ENCODE assay signal across 11 cellular contexts in the genomic region with DNA sequence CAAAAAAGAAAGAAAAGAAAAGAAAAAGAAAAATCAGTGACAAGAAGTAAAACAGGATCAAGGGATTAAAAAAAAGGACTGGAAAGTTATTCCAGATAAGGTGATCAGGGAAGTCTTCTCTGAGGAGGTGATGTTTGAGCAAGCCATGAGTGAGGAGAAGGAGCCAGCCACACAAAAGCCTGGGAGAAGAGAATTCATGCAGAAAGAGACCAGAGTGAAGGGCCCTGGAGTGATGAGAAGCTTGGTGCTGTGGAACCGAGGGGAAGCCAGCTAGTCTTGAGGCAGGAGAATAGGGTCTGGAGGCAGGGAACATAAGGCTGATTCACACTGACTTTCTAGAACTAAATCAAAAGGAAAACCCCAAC. TPM values are rescaled to one million over a fixed set of nuclear protein-coding genes. Genes with fewer than 3 reads are reported as not detected.
DNase-seq lines count a peak whose midpoint lies in the region; ATAC-seq, FAIRE-seq and TF ChIP-seq lines count a peak whose summit lies in the region.
"Had no signal": no experiment of that assay in that cellular context is flagged by ENCODE, and none has a peak within 500 bp of the region (broad histone marks: within the 10 kb centered on the region; RNA-seq: fewer than 3 reads in every experiment).

No MANE protein-coding gene starts in this region.

- H3K27me3 Mint-ChIP-seq in memory B cell = peaks cover 2% of the 10 kb centered on the region

- TF ChIP-seq CTCF in heart left ventricle (IDR thresholded peaks at IDR 0.05) (no peak), GM12878 (IDR thresholded peaks at IDR 0.05 in 2 of 3, conservative IDR thresholded peaks at IDR 0.05 in 1 of 3; ENCODE audit: control insufficient read depth in 2 of 3, extremely low read depth in 1 of 3, insufficient read depth in 1 of 3, low read depth in 3 of 3, low read length in 3 of 3) (no peak), upper lobe of left lung (IDR thresholded peaks at IDR 0.05) (no peak)

- no peaks in the 10 kb centered on the region for H4K20me1 ChIP-seq in GM12878 (ENCODE audit: control insufficient read depth, insufficient read depth)

- no peaks in the 10 kb centered on the region for H3K36me3 ChIP-seq in heart left ventricle
- H3K36me3 ChIP-seq in GM12878 (ENCODE audit: control insufficient read depth in 2 of 2, insufficient read depth in 2 of 2, low read length in 1 of 2) = no peaks in the 10 kb centered on the region
- no peaks in the 10 kb centered on the region for H3K36me3 ChIP-seq in upper lobe of left lung

- no peak overlapping the region for H3K27ac Mint-ChIP-seq in memory B cell

- ATAC-seq in heart left ventricle = no peak
- ATAC-seq in GM12878 = no peak
- ATAC-seq in memory B cell (ENCODE audit: low read depth) = no peak
- no peak for ATAC-seq in upper lobe of left lung (ENCODE audit: low FRiP score in 2 of 2)
- ATAC-seq in HG03139 (IDR thresholded peaks at IDR 0.05; ENCODE audit: unreplicated experiment) = no peak
- ATAC-seq in GM19452 (IDR thresholded peaks at IDR 0.05; ENCODE audit: unreplicated experiment) = no peak

- TF ChIP-seq POLR2A in heart left ventricle (IDR thresholded peaks at IDR 0.05) (no peak), GM12878 (IDR thresholded peaks at IDR 0.05; ENCODE audit: low read depth, low read length) (no peak), upper lobe of left lung (IDR thresholded peaks at IDR 0.05) (no peak)

- DNase-seq in heart left ventricle (no peak), cardiac septum (ENCODE audit: low spot score) (no peak), GM12878 (ENCODE audit: low read depth, low spot score) (no peak), memory B cell (ENCODE audit: low spot score in 2 of 2) (no peak), upper lobe of left lung (no peak), KG1 (lab: John Stamatoyannopoulos, UW) (no peak)

- no peaks in the 10 kb centered on the region for H3K9me3 Mint-ChIP-seq in memory B cell

- POLR2A ChIA-PET in GM12878 (lab: Charles Lee) = interaction anchor here (0.6 kb wide), 1 partner anchor 188 kb away, joined by 3 read pairs; no protein-coding TSS in a partner anchor

- peaks cover 1% of the 10 kb centered on the region for H3K36me3 Mint-ChIP-seq in memory B cell

- BruUV-seq in GM12878 (replicated peaks; lab: Mats Ljungman, UMichigan) = no TSS peak

- FAIRE-seq in GM12878 (lab: Jason Lieb, UNC) = no peak

- H3K4me3 ChIP-seq in heart left ventricle (peak overlapping the region in 7 of 12 donors; percentile 27 to 50 (median 42)), GM12878 (peak overlapping the region; percentile 45; the same call in 1 of the 2 replicates), upper lobe of left lung (peak overlapping the region in 3 of 4 donors; percentile 26 to 45 (median 40))

- peak overlapping the region; percentile 46 for H2AFZ ChIP-seq in GM12878 (ENCODE audit: control insufficient read depth, low read depth, low read length)

- peak overlapping the region; percentile 69; the same call in 1 of the 2 replicates for H3K4me2 ChIP-seq in GM12878 (ENCODE audit: control insufficient read depth, insufficient read depth)

- H3K4me1 Mint-ChIP-seq in memory B cell = peaks cover 4% of the 10 kb centered on the region

- H3K27me3 ChIP-seq in heart left ventricle (no peaks in the 10 kb centered on the region), GM12878 (replicated peaks in 1 of 2; ENCODE audit: control insufficient read depth in 2 of 2, insufficient read depth in 2 of 2, low read length in 1 of 2) (no peaks in the 10 kb centered on the region), upper lobe of left lung (no peaks in the 10 kb centered on the region)

- H3K27ac ChIP-seq in heart left ventricle = peak overlapping the region in 4 of 12 donors; percentile 3 to 54 (median 31)
- H3K27ac ChIP-seq in GM12878 (ENCODE audit: control insufficient read depth, insufficient read depth) = no peak overlapping the region
- H3K27ac ChIP-seq in upper lobe of left lung = peak overlapping the region in 3 of 4 donors; percentile 22 to 63 (median 41)

- in situ Hi-C loops in GM12878 (cut with MboI) = loop anchor here (10.0 kb wide), 1 partner anchor 235 kb away; no protein-coding TSS in a partner anchor

- TF ChIP-seq EP300 in GM12878 (IDR thresholded peaks at IDR 0.05; ENCODE audit: borderline replicate concordance in 1 of 2, control insufficient read depth in 1 of 2, low read depth in 2 of 2, low read length in 2 of 2) (no peak), upper lobe of left lung (IDR thresholded peaks at IDR 0.05) (no peak)

- no peak overlapping the region for H3K9ac ChIP-seq in GM12878 (ENCODE audit: control insufficient read depth, insufficient read depth, low read length)

- 42 to 68% (median 49%) methylated on average over 1 of the region's 1 CpG for WGBS in heart left ventricle, 4 donors
- 94% methylated on average over 1 of the region's 1 CpG for WGBS in GM12878 (ENCODE audit: insufficient coverage, insufficient replicate concordance, low lambda C conversion rate, missing lambda C conversion rate)
- WGBS in upper lobe of left lung, 2 donors = 21 to 41% methylated on average over 1 of the region's 1 CpG

- H3K4me3 Mint-ChIP-seq in memory B cell = peak overlapping the region; percentile 28

- intact Hi-C loops in heart left ventricle (cut with DNase I) (loop anchor here in 4 of 10 donors (10.0 kb wide), 2 partner anchors 115 to 585 kb away; a partner anchor contains a TSS), cardiac septum (cut with DNase I) (no loop called here), GM12878 (cut with micrococcal nuclease; ENCODE audit: unreplicated experiment) (no loop called here)

- H3K4me1 ChIP-seq in heart left ventricle (peaks cover 0 to 23% (median 10%) of the 10 kb centered on the region in 12 donors), GM12878 (ENCODE audit: control insufficient read depth, insufficient read depth, low read length) (peaks cover 3% of the 10 kb centered on the region; the same call in 1 of the 2 replicates), upper lobe of left lung (peaks cover 8 to 15% (median 13%) of the 10 kb centered on the region in 4 donors)

- CTCF ChIA-PET in GM12878 (lab: Yijun Ruan, JAX) = interaction anchor here (1.1 to 2.4 kb wide), 3 partner anchors 10 to 227 kb away, joined by 3 to 12 read pairs (median 7); no protein-coding TSS in a partner anchor

- RAD21 ChIA-PET in GM12878 (lab: Charles Lee; ENCODE audit: unreplicated experiment) = no interaction called here

- SMC1A ChIA-PET in GM12878 (lab: Charles Lee; ENCODE audit: uncharacterized antibody, unreplicated experiment) = interaction anchor here (1.3 kb wide), 1 partner anchor 12 kb away, joined by 3 read pairs; no protein-coding TSS in a partner anchor

- H3K9me3 ChIP-seq in heart left ventricle = peaks cover 0 to 8% (median 0%) of the 10 kb centered on the region in 12 donors
- no peaks in the 10 kb centered on the region; the same call in 1 of the 3 replicates for H3K9me3 ChIP-seq in GM12878 (replicated peaks; ENCODE audit: control insufficient read depth, insufficient read depth, low read length)
- no peaks in the 10 kb centered on the region for H3K9me3 ChIP-seq in upper lobe of left lung

- no peak for TF ChIP-seq RAD21 in GM12878 (IDR thresholded peaks at IDR 0.05; ENCODE audit: insufficient read depth, low read depth, low read length)

- H3K79me2 ChIP-seq in GM12878 (ENCODE audit: control insufficient read depth, insufficient read depth, low read length) = peaks cover 10% of the 10 kb centered on the region

TF ChIP-seq in GM12878, 131 proteins besides CTCF, POLR2A, EP300 and RAD21 (continues in another document):
- TF ChIP-seq TARDBP (IDR thresholded peaks at IDR 0.05; ENCODE audit: borderline replicate concordance) (no peak), RBBP5 (conservative IDR thresholded peaks at IDR 0.05) (no peak), SRF (IDR thresholded peaks at IDR 0.05; ENCODE audit: low read depth in 2 of 2, low read length in 2 of 2) (no peak), PML (IDR thresholded peaks at IDR 0.05; ENCODE audit: low read length) (no peak)

RNA-seq across cellular contexts. Expression of a gene that starts 4.0 kb away (rescaled TPM):
- 10 to 100 TPM; 10.6 to 16.0 (median 13.1) TPM for total RNA-seq in heart left ventricle
- 10 to 100 TPM; 10.6 to 19.7 TPM for polyA plus RNA-seq in heart left ventricle
- total RNA-seq in cardiac septum = 12.7 TPM
- total RNA-seq in GM12878 (2013; cell fraction: nucleolus; rRNA removed) = 67.3 and 73.2 TPM in 2 replicates
- total RNA-seq in GM12878 (2014; rRNA removed) = 39.3 and 42.9 TPM in 2 replicates
- 51.7 and 55.0 TPM in 2 replicates for total RNA-seq in GM12878 (2014; rRNA removed; fragmentation: Illumina TruSeq; extraction: Trizol)
- 45.6 and 53.2 TPM in 2 replicates for total RNA-seq in GM12878 (2021)
- polyA plus RNA-seq in GM12878 (2011; ENCODE audit: low read depth) = 26.7 TPM
- 47.3 and 54.1 TPM in 2 replicates for polyA plus RNA-seq in GM12878 (2011; rRNA removed)
- polyA plus RNA-seq in GM12878 (2011; cell fraction: cytosol; rRNA removed) = 40.4 and 42.3 TPM in 2 replicates
- 37.6 and 43.1 TPM in 2 replicates for polyA plus RNA-seq in GM12878 (2011; cell fraction: nucleus; rRNA removed)
- polyA plus RNA-seq in GM12878 (2012) = 23.0 and 23.9 TPM in 2 replicates
- polyA plus RNA-seq in GM12878 (2014; fragmentation: Illumina TruSeq; extraction: Trizol) = 52.0 and 64.1 TPM in 2 replicates
- polyA plus RNA-seq in GM12878 (2014; fragmentation: Nextera tagmentation; extraction: Ambion mirVana) = 10 to 100 TPM; 26.3 to 48.8 TPM
- polyA plus RNA-seq in GM12878 (2014; rRNA removed) = 41.6 and 42.6 TPM in 2 replicates
- 10 to 100 TPM; 46.6 to 51.7 TPM for polyA plus RNA-seq in GM12878 (2016; fragmentation: Nextera tagmentation; extraction: Ambion mirVana)
- polyA minus RNA-seq in GM12878 (2011; rRNA and poly(A)+ RNA removed) = 56.5 and 59.0 TPM in 2 replicates
- polyA minus RNA-seq in GM12878 (2011; cell fraction: cytosol; rRNA and poly(A)+ RNA removed) = 11.1 and 20.9 TPM in 2 replicates
- 17.5 and 31.8 TPM in 2 replicates for polyA minus RNA-seq in GM12878 (2011; cell fraction: nucleus; rRNA and poly(A)+ RNA removed)
- total RNA-seq in upper lobe of left lung = 10 to 100 TPM in 5 of 6 donors, 1 to 10 TPM in 1; 6.7 to 37.7 (median 17.8) TPM

RNA-seq across cellular contexts. Expression of a gene that starts 25.2 kb away (rescaled TPM):
- under 1 TPM in 1 of 9 donors, not detected in 8; 0.14 TPM for total RNA-seq in heart left ventricle
- polyA plus RNA-seq in heart left ventricle = not detected
- not detected for total RNA-seq in cardiac septum
- not detected in 2 replicates for total RNA-seq in GM12878 (2013; cell fraction: nucleolus; rRNA removed)
- total RNA-seq in GM12878 (2014; rRNA removed) = not detected in 2 replicates
- not detected in 2 replicates for total RNA-seq in GM12878 (2014; rRNA removed; fragmentation: Illumina TruSeq; extraction: Trizol)
- total RNA-seq in GM12878 (2021) = not detected in 2 replicates
- not detected for polyA plus RNA-seq in GM12878 (2011; ENCODE audit: low read depth)
- polyA plus RNA-seq in GM12878 (2011; rRNA removed) = not detected in 2 replicates
- polyA plus RNA-seq in GM12878 (2011; cell fraction: cytosol; rRNA removed) = not detected in 2 replicates
- 0.04 TPM in 1 of 2 replicates, not detected in the other for polyA plus RNA-seq in GM12878 (2011; cell fraction: nucleus; rRNA removed)
- not detected in 2 replicates for polyA plus RNA-seq in GM12878 (2012)
- not detected in 2 replicates for polyA plus RNA-seq in GM12878 (2014; fragmentation: Illumina TruSeq; extraction: Trizol)
- polyA plus RNA-seq in GM12878 (2014; fragmentation: Nextera tagmentation; extraction: Ambion mirVana) = not detected
- polyA plus RNA-seq in GM12878 (2014; rRNA removed) = not detected in 2 replicates
- polyA plus RNA-seq in GM12878 (2016; fragmentation: Nextera tagmentation; extraction: Ambion mirVana) = not detected
- not detected in 2 replicates for polyA minus RNA-seq in GM12878 (2011; rRNA and poly(A)+ RNA removed)
- not detected in 2 replicates for polyA minus RNA-seq in GM12878 (2011; cell fraction: cytosol; rRNA and poly(A)+ RNA removed)
- not detected in 2 replicates for polyA minus RNA-seq in GM12878 (2011; cell fraction: nucleus; rRNA and poly(A)+ RNA removed)
- total RNA-seq in upper lobe of left lung = under 1 TPM in 1 of 6 donors, not detected in 5; 0.10 TPM
- total RNA-seq: dermis microvascular lymphatic vessel endothelial cell; subcutaneous adipose tissue; T-helper 2 cell treated with Interferon-gamma antibody and Interleukin-4, amounts not matched to agents 100 ng/mL and 5 ng/mL, for 36 hours had no signal
